ENCODE assay signal across 31 cellular contexts in genomic region chr4:15226203-15226602, GRCh38.
"Had no signal": no experiment of that assay in that cellular context is flagged by ENCODE, and none has a peak within 500 bp of the region (broad histone marks: within the 10 kb centered on the region; RNA-seq: fewer than 3 reads in every experiment).

No MANE protein-coding gene starts in this region.

- DNase-seq: activated B cell treated with CpG ODN at 0.5 μM for 24 hours; activated CD4-positive, alpha-beta memory T cell treated with anti-CD3 and anti-CD28 coated beads for 36 hours; activated CD4-positive, alpha-beta T cell treated with anti-CD3 and anti-CD28 coated beads for 48 hours; activated CD4-positive, alpha-beta T cell treated with anti-CD3 and anti-CD28 coated beads, Interleukin-2, amount 10 ng/mL, durations not matched to agents 7 days and 5 days; activated CD4-positive, CD25-positive, alpha-beta regulatory T cell treated with anti-CD3 and anti-CD28 coated beads, Interleukin-2, amount 50 U/mL, for 72 hours; activated CD8-positive, alpha-beta memory T cell treated with anti-CD3 and anti-CD28 coated beads, Interleukin-2, amount 50 U/mL, for 4 hours; activated CD8-positive, alpha-beta T cell treated with anti-CD3 and anti-CD28 coated beads for 36 hours; activated effector memory CD4-positive, alpha-beta T cell treated with Interleukin-2 at 50 U/mL for 16 hours; activated gamma-delta T cell; activated naive CD4-positive, alpha-beta T cell treated with anti-CD3 and anti-CD28 coated beads, Interleukin-2, amount 10 ng/mL, durations not matched to agents 7 days and 5 days; activated naive CD4-positive, alpha-beta T cell treated with Interleukin-2 at 50 U/mL for 16 hours; activated naive CD8-positive, alpha-beta T cell treated with anti-CD3 and anti-CD28 coated beads, Interleukin-2, amount 10 ng/mL, durations not matched to agents 7 days and 5 days; activated naive CD8-positive, alpha-beta T cell treated with anti-CD3 and anti-CD28 coated beads, Interleukin-2, amount 50 U/mL, for 24 hours; activated T-cell treated with anti-CD3 and anti-CD28 coated beads for 4 hours; activated T-cell treated with anti-CD3 and anti-CD28 coated beads, Interleukin-2, amount 50 U/mL, for 1 hour; activated T-cell treated with anti-CD3 and anti-CD28 coated beads, Interleukin-2, amount 50 U/mL, for 4 hours; amygdala; anterior cingulate cortex; caudate nucleus; cerebellar nuclear complex; T-helper 1 cell; T-helper 2 cell; T-helper 9 cell had no signal

- H3K4me1 Mint-ChIP-seq: activated B cell treated with CpG ODN at 0.5 μM for 24 hours; activated CD4-positive, alpha-beta T cell treated with anti-CD3 and anti-CD28 coated beads, Interleukin-2, amount 10 ng/mL, durations not matched to agents 7 days and 5 days; activated naive CD4-positive, alpha-beta T cell treated with anti-CD3 and anti-CD28 coated beads, Interleukin-2, amount 10 ng/mL, durations not matched to agents 7 days and 5 days; activated naive CD4-positive, alpha-beta T cell treated with anti-CD3 and anti-CD28 coated beads, Interleukin-2, amount 50 U/mL, for 24 hours; activated naive CD8-positive, alpha-beta T cell treated with anti-CD3 and anti-CD28 coated beads, Interleukin-2, amount 10 ng/mL, durations not matched to agents 7 days and 5 days; activated naive CD8-positive, alpha-beta T cell treated with anti-CD3 and anti-CD28 coated beads, Interleukin-2, amount 50 U/mL, for 24 hours; brain; central memory CD8-positive, alpha-beta T cell had no signal

- H3K27me3 Mint-ChIP-seq: activated B cell treated with CpG ODN at 0.5 μM for 24 hours; activated CD4-positive, alpha-beta memory T cell treated with anti-CD3 and anti-CD28 coated beads for 36 hours; activated CD8-positive, alpha-beta T cell treated with anti-CD3 and anti-CD28 coated beads for 36 hours; activated naive CD4-positive, alpha-beta T cell treated with anti-CD3 and anti-CD28 coated beads, Interleukin-2, amount 10 ng/mL, durations not matched to agents 7 days and 5 days; activated naive CD4-positive, alpha-beta T cell treated with anti-CD3 and anti-CD28 coated beads, Interleukin-2, amount 50 U/mL, for 24 hours; activated naive CD8-positive, alpha-beta T cell; activated naive CD8-positive, alpha-beta T cell treated with anti-CD3 and anti-CD28 coated beads, Interleukin-2, amount 50 U/mL, for 24 hours; brain; central memory CD8-positive, alpha-beta T cell had no signal

- H3K9me3 Mint-ChIP-seq: activated B cell treated with CpG ODN at 0.5 μM for 24 hours; activated CD4-positive, alpha-beta memory T cell treated with anti-CD3 and anti-CD28 coated beads for 36 hours; activated CD4-positive, alpha-beta T cell treated with anti-CD3 and anti-CD28 coated beads, Interleukin-2, amount 10 ng/mL, durations not matched to agents 7 days and 5 days; activated CD8-positive, alpha-beta T cell treated with anti-CD3 and anti-CD28 coated beads for 36 hours; activated naive CD4-positive, alpha-beta T cell treated with anti-CD3 and anti-CD28 coated beads, Interleukin-2, amount 10 ng/mL, durations not matched to agents 7 days and 5 days; activated naive CD4-positive, alpha-beta T cell treated with anti-CD3 and anti-CD28 coated beads, Interleukin-2, amount 50 U/mL, for 24 hours; activated naive CD8-positive, alpha-beta T cell treated with anti-CD3 and anti-CD28 coated beads, Interleukin-2, amount 10 ng/mL, durations not matched to agents 7 days and 5 days; activated naive CD8-positive, alpha-beta T cell treated with anti-CD3 and anti-CD28 coated beads, Interleukin-2, amount 50 U/mL, for 24 hours; activated T-cell treated with anti-CD3 and anti-CD28 coated beads, Interleukin-2, amount 50 U/mL, for 4 hours; activated T-helper 1 cell treated with anti-CD3 and anti-CD28 coated beads, Interleukin-12 subunit alpha, Interleukin-12 subunit beta, Interleukin-2, Interleukin-4 antibody, amounts not matched to agents 30 ng/mL and 10 ng/mL and 1 ng/mL, durations not matched to agents 14 hours and 24 hours and 36 hours; activated T-helper 2 cell treated with anti-CD3 and anti-CD28 coated beads, Interferon-gamma antibody, Interleukin-2, Interleukin-4, amounts not matched to agents 10 μg/mL and 5 μg/mL and 100 μg/mL, durations not matched to agents 14 hours and 24 hours and 36 hours; central memory CD8-positive, alpha-beta T cell; T-helper 1 cell treated with Interleukin-12 subunit alpha and Interleukin-12 subunit beta and Interleukin-4 antibody, amounts not matched to agents 30 μg/mL and 1 μg/mL, for 36 hours; T-helper 2 cell treated with Interferon-gamma antibody and Interleukin-4, amounts not matched to agents 5 μg/mL and 100 μg/mL, for 36 hours had no signal

- ATAC-seq: activated CD8-positive, alpha-beta T cell treated with anti-CD3 and anti-CD28 coated beads for 36 hours; activated naive CD8-positive, alpha-beta T cell treated with anti-CD3 and anti-CD28 coated beads, Interleukin-2, amount 50 U/mL, for 24 hours; activated T-cell treated with anti-CD3 and anti-CD28 coated beads, Interleukin-2, amount 50 U/mL, for 4 hours had no signal

- H3K27ac Mint-ChIP-seq: activated B cell treated with CpG ODN at 0.5 μM for 24 hours; activated CD4-positive, alpha-beta memory T cell treated with anti-CD3 and anti-CD28 coated beads for 36 hours; activated CD4-positive, alpha-beta T cell treated with anti-CD3 and anti-CD28 coated beads, Interleukin-2, amount 10 ng/mL, durations not matched to agents 7 days and 5 days; activated CD8-positive, alpha-beta T cell treated with anti-CD3 and anti-CD28 coated beads for 36 hours; activated naive CD4-positive, alpha-beta T cell treated with anti-CD3 and anti-CD28 coated beads, Interleukin-2, amount 10 ng/mL, durations not matched to agents 7 days and 5 days; activated naive CD4-positive, alpha-beta T cell treated with anti-CD3 and anti-CD28 coated beads, Interleukin-2, amount 50 U/mL, for 24 hours; activated naive CD8-positive, alpha-beta T cell; activated naive CD8-positive, alpha-beta T cell treated with anti-CD3 and anti-CD28 coated beads, Interleukin-2, amount 10 ng/mL, durations not matched to agents 7 days and 5 days; activated naive CD8-positive, alpha-beta T cell treated with anti-CD3 and anti-CD28 coated beads, Interleukin-2, amount 50 U/mL, for 24 hours; activated T-helper 1 cell treated with anti-CD3 and anti-CD28 coated beads, Interleukin-12 subunit alpha, Interleukin-12 subunit beta, Interleukin-2, Interleukin-4 antibody, amounts not matched to agents 30 ng/mL and 10 ng/mL and 1 ng/mL, durations not matched to agents 14 hours and 24 hours and 36 hours; activated T-helper 2 cell treated with anti-CD3 and anti-CD28 coated beads, Interferon-gamma antibody, Interleukin-2, Interleukin-4, amounts not matched to agents 10 μg/mL and 5 μg/mL and 100 μg/mL, durations not matched to agents 14 hours and 24 hours and 36 hours; brain; T-helper 1 cell treated with Interleukin-12 subunit alpha and Interleukin-12 subunit beta and Interleukin-4 antibody, amounts not matched to agents 30 μg/mL and 1 μg/mL, for 36 hours; T-helper 2 cell treated with Interferon-gamma antibody and Interleukin-4, amounts not matched to agents 5 μg/mL and 100 μg/mL, for 36 hours had no signal

- H3K4me3 Mint-ChIP-seq: activated B cell treated with CpG ODN at 0.5 μM for 24 hours; activated CD4-positive, alpha-beta memory T cell treated with anti-CD3 and anti-CD28 coated beads for 36 hours; activated CD4-positive, alpha-beta T cell treated with anti-CD3 and anti-CD28 coated beads, Interleukin-2, amount 10 ng/mL, durations not matched to agents 7 days and 5 days; activated CD8-positive, alpha-beta T cell treated with anti-CD3 and anti-CD28 coated beads for 36 hours; activated naive CD4-positive, alpha-beta T cell treated with anti-CD3 and anti-CD28 coated beads, Interleukin-2, amount 10 ng/mL, durations not matched to agents 7 days and 5 days; activated naive CD4-positive, alpha-beta T cell treated with anti-CD3 and anti-CD28 coated beads, Interleukin-2, amount 50 U/mL, for 24 hours; activated naive CD8-positive, alpha-beta T cell; activated naive CD8-positive, alpha-beta T cell treated with anti-CD3 and anti-CD28 coated beads, Interleukin-2, amount 10 ng/mL, durations not matched to agents 7 days and 5 days; activated naive CD8-positive, alpha-beta T cell treated with anti-CD3 and anti-CD28 coated beads, Interleukin-2, amount 50 U/mL, for 24 hours; activated T-cell treated with anti-CD3 and anti-CD28 coated beads, Interleukin-2, amount 50 U/mL, for 4 hours; activated T-helper 1 cell treated with anti-CD3 and anti-CD28 coated beads, Interleukin-12 subunit alpha, Interleukin-12 subunit beta, Interleukin-2, Interleukin-4 antibody, amounts not matched to agents 30 ng/mL and 10 ng/mL and 1 ng/mL, durations not matched to agents 14 hours and 24 hours and 36 hours; brain; central memory CD8-positive, alpha-beta T cell; T-helper 1 cell treated with Interleukin-12 subunit alpha and Interleukin-12 subunit beta and Interleukin-4 antibody, amounts not matched to agents 30 μg/mL and 1 μg/mL, for 36 hours; T-helper 2 cell treated with Interferon-gamma antibody and Interleukin-4, amounts not matched to agents 5 μg/mL and 100 μg/mL, for 36 hours had no signal

- H3K36me3 Mint-ChIP-seq: activated CD4-positive, alpha-beta memory T cell treated with anti-CD3 and anti-CD28 coated beads for 36 hours; activated naive CD4-positive, alpha-beta T cell treated with anti-CD3 and anti-CD28 coated beads, Interleukin-2, amount 10 ng/mL, durations not matched to agents 7 days and 5 days; activated naive CD4-positive, alpha-beta T cell treated with anti-CD3 and anti-CD28 coated beads, Interleukin-2, amount 50 U/mL, for 24 hours; activated naive CD8-positive, alpha-beta T cell; activated naive CD8-positive, alpha-beta T cell treated with anti-CD3 and anti-CD28 coated beads, Interleukin-2, amount 10 ng/mL, durations not matched to agents 7 days and 5 days; brain had no signal
